Comparison of ENCODE assay signal across 18 cellular contexts in the genomic region with DNA sequence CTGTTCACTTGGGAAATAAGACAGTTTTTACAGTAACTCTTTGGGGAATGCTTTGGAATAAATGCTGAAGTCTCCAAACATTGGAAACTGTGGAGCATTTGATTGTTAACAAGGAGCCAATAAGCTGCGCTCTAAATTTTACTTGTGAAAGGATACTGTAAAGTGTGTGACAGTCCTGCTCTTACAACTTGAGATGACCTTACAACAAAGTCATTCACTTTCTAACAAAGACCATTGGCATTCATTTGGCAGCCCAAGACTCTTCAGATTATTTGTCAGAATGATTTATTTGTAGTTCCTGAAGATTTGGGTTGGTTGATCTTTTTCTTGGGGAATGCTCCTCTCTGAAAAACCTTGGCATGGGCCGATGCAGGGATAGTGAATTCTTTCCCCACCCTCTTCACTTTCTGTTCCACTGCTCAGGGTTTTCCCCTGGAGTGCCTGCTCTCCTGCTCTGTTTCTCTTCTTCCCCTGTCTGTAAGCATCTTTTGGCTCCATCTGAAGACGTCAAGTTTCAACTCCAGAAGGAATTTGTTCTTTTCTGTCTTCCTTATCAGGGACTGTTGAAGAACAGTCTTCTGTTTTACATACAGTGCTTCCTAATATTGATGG.
A peak's percentile ranks its signal among the peaks of the same experiment; 100 is the strongest.
DNase-seq lines count a peak whose midpoint lies in the region; ATAC-seq and TF ChIP-seq lines count a peak whose summit lies in the region.
"Had no signal": no experiment of that assay in that cellular context is flagged by ENCODE, and none has a peak within 500 bp of the region (broad histone marks: within the 10 kb centered on the region; RNA-seq: fewer than 3 reads in every experiment).

No MANE protein-coding gene starts in this region.

- TF ChIP-seq RAD21 in SK-N-SH (IDR thresholded peaks at IDR 0.05; ENCODE audit: low read length): no peak

- H2AFZ ChIP-seq in SK-N-SH (ENCODE audit: low read depth): no peak overlapping the region
- H2AFZ ChIP-seq: parathyroid adenoma had no signal

- H3K9me3 ChIP-seq in SK-N-SH (no peaks in the 10 kb centered on the region), left lung (no peaks in the 10 kb centered on the region)

- 27% methylated on average over 3 of the region's 3 CpGs for WGBS in SK-N-SH (ENCODE audit: low lambda C conversion rate)

- no peak overlapping the region for H3K4me2 ChIP-seq in SK-N-SH

- H3K4me3 ChIP-seq in SK-N-SH (ENCODE audit: low read depth in 2 of 2, low read length in 1 of 2): no peak overlapping the region
- no peak overlapping the region for H3K4me3 ChIP-seq in left lung

- H3K4me1 ChIP-seq in SK-N-SH (ENCODE audit: control insufficient read depth in 1 of 2, insufficient read depth in 2 of 2, low read depth in 1 of 2, low read length in 1 of 2) (no peaks in the 10 kb centered on the region; a peak in 1 of 4 replicates), left lung (peaks cover 0 to 12% of the 10 kb centered on the region in 2 donors)
- H3K4me1 ChIP-seq: parathyroid adenoma had no signal

- DNase-seq in SK-N-SH (no peak), left lung (no peak), sciatic nerve (ENCODE audit: low spot score) (no peak), T1000 (lab: John Stamatoyannopoulos, UW) (no peak)
- DNase-seq: activated naive CD4-positive, alpha-beta T cell treated with anti-CD3 and anti-CD28 coated beads, Interleukin-2, amount 50 U/mL, for 16 hours; CD8-positive, alpha-beta T cell; endodermal cell; foreskin melanocyte; IMR-90; NCI-H2107; NCI-H526 treated with DMSO at 0.1 percent for 48 hours; T-helper 1 cell had no signal

- TF ChIP-seq CTCF in SK-N-SH (IDR thresholded peaks at IDR 0.05): no peak
- TF ChIP-seq CTCF in VCaP (conservative IDR thresholded peaks at IDR 0.05): no peak
- TF ChIP-seq CTCF in left lung (IDR thresholded peaks at IDR 0.05): no peak

- no peaks in the 10 kb centered on the region for H4K20me1 ChIP-seq in SK-N-SH (ENCODE audit: insufficient read depth)

- peaks cover 8% of the 10 kb centered on the region; the same call in 1 of the 2 replicates for H3K27me3 ChIP-seq in SK-N-SH (ENCODE audit: insufficient read depth)
- H3K27me3 ChIP-seq in left lung: no peaks in the 10 kb centered on the region

- H3K9ac ChIP-seq in SK-N-SH: no peak overlapping the region
- H3K9ac ChIP-seq: parathyroid adenoma had no signal

- CTCF ChIA-PET in SK-N-SH (lab: Yijun Ruan, JAX): no interaction called here

- POLR2A ChIA-PET in SK-N-SH (lab: Yijun Ruan, JAX): no interaction called here

- no peak overlapping the region for H3K27ac ChIP-seq in SK-N-SH (ENCODE audit: low read depth in 2 of 2, low read length in 1 of 2)
- peak overlapping the region; percentile 77 for H3K27ac ChIP-seq in VCaP
- H3K27ac ChIP-seq in left lung: no peak overlapping the region
- H3K27ac ChIP-seq: 22Rv1, parathyroid adenoma had no signal

- H3K36me3 ChIP-seq in SK-N-SH (replicated peaks in 1 of 2; ENCODE audit: control insufficient read depth in 1 of 2, insufficient read depth in 2 of 2, low read length in 1 of 2) (no peaks in the 10 kb centered on the region), left lung (no peaks in the 10 kb centered on the region)

- no peaks in the 10 kb centered on the region for H3F3A ChIP-seq in SK-N-SH (replicated peaks; ENCODE audit: insufficient read depth)

- H3K79me2 ChIP-seq in SK-N-SH (ENCODE audit: insufficient read depth): no peaks in the 10 kb centered on the region
- H3K79me2 ChIP-seq: parathyroid adenoma had no signal

- TF ChIP-seq EP300 in SK-N-SH (IDR thresholded peaks at IDR 0.05; ENCODE audit: borderline replicate concordance in 1 of 2, low read depth in 1 of 2, low read length in 1 of 2): no peak

- ATAC-seq in SK-N-SH treated with all-trans-retinoic acid at 6 μM for 48 hours: peak; percentile 65
- peak; percentile 41 for ATAC-seq in left lung
- ATAC-seq in sciatic nerve: peak; percentile 65
- ATAC-seq in HG03439 (IDR thresholded peaks at IDR 0.05; ENCODE audit: unreplicated experiment): no peak
- no peak for ATAC-seq in HG03442 (IDR thresholded peaks at IDR 0.05; ENCODE audit: unreplicated experiment)
- ATAC-seq: CD8-positive, alpha-beta T cell had no signal

- intact Hi-C loops in left lung (cut with DNase I): no loop called here
- intact Hi-C loops in sciatic nerve (cut with DNase I): no loop called here

- H3K9me2 ChIP-seq in SK-N-SH: no peaks in the 10 kb centered on the region

TF ChIP-seq in SK-N-SH treated with all-trans-retinoic acid at 6 μM for 48 hours, 23 proteins besides CTCF, POLR2A, EP300 and RAD21:
- no peak for TF ChIP-seq ZC3H10 (CRISPR knock-in tag; IDR thresholded peaks at IDR 0.05)
- TF ChIP-seq ZNF565 (CRISPR knock-in tag; conservative IDR thresholded peaks at IDR 0.05; ENCODE audit: low read depth): no peak
- TF ChIP-seq GLIS3 (CRISPR knock-in tag; IDR thresholded peaks at IDR 0.05): no peak
- TF ChIP-seq ISL1 (CRISPR knock-in tag; IDR thresholded peaks at IDR 0.05): no peak
- TF ChIP-seq TOX (CRISPR knock-in tag; IDR thresholded peaks at IDR 0.05; ENCODE audit: borderline replicate concordance): no peak

TF ChIP-seq in SK-N-SH, 30 proteins besides CTCF, POLR2A, EP300 and RAD21:
- TF ChIP-seq TAF1 (IDR thresholded peaks at IDR 0.05; ENCODE audit: borderline replicate concordance, low read depth, low read length) (no peak), EZH2phosphoT487 (IDR thresholded peaks at IDR 0.05; ENCODE audit: borderline replicate concordance, low read depth) (no peak), NRF1 (IDR thresholded peaks at IDR 0.05; ENCODE audit: low read depth, low read length) (no peak), REST (IDR thresholded peaks at IDR 0.05; ENCODE audit: low read depth, low read length) (no peak), SMC3 (IDR thresholded peaks at IDR 0.05; ENCODE audit: low read depth, low read length) (no peak), PBX3 (IDR thresholded peaks at IDR 0.05) (no peak), FOXM1 (IDR thresholded peaks at IDR 0.05; ENCODE audit: low read depth) (no peak), TCF12 (IDR thresholded peaks at IDR 0.05) (no peak), JUND (IDR thresholded peaks at IDR 0.05) (no peak), RXRA (IDR thresholded peaks at IDR 0.05; ENCODE audit: borderline replicate concordance, low read depth) (no peak), TEAD4 (IDR thresholded peaks at IDR 0.05; ENCODE audit: borderline replicate concordance, insufficient read depth) (no peak)
- TF ChIP-seq, protein P1, sequence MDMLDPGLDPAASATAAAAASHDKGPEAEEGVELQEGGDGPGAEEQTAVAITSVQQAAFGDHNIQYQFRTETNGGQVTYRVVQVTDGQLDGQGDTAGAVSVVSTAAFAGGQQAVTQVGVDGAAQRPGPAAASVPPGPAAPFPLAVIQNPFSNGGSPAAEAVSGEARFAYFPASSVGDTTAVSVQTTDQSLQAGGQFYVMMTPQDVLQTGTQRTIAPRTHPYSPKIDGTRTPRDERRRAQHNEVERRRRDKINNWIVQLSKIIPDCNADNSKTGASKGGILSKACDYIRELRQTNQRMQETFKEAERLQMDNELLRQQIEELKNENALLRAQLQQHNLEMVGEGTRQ (IDR thresholded peaks at IDR 0.05; ENCODE audit: borderline replicate concordance, low read depth, low read length): no peak

Comparison
In these comparisons a context has a peak if more than half of its experiments do, and no peak if none do; other contexts are left out.
1. ATAC-seq: peak in SK-N-SH treated with all-trans-retinoic acid at 6 μM for 48 hours (single experiment), left lung (single experiment) and sciatic nerve (single experiment); none in HG03439 (single experiment) and HG03442 (single experiment).